Comparison of ENCODE assay signal across 17 cellular contexts in the genomic region with DNA sequence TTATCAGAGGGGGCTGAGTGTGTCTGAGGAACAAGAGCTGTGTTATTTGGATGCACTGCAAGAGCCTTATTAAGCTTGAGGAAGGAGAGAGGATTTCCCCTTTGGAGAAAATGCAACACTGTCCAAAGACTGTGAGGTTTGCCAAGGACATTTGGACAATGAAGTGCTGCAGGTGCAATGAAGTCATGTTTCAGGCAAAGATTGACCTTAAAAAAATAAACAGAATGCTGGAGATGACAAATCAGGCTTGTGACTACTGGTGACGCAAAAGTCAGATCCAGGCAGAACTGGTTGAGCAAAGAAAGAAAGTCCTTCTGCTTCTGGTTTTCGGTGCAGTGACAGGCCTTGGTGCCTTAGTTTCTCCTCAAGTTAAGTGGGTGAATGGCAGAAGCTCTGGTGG.
DNase-seq lines count a peak whose midpoint lies in the region; ATAC-seq lines count a peak whose summit lies in the region.
"Had no signal": no experiment of that assay in that cellular context is flagged by ENCODE, and none has a peak within 500 bp of the region (broad histone marks: within the 10 kb centered on the region; RNA-seq: fewer than 3 reads in every experiment).

No MANE protein-coding gene starts in this region.

- no peak overlapping the region for H3K4me3 ChIP-seq in GM23248
- H3K4me3 ChIP-seq: A549, tibial artery had no signal

- no peak overlapping the region for H3K27ac ChIP-seq in GM23248
- H3K27ac ChIP-seq: A549, brain microvascular endothelial cell, tibial artery had no signal

- ATAC-seq in left ventricle myocardium superior (peak; percentile 79), sciatic nerve (peak; percentile 89)
- ATAC-seq: A549, T-cell had no signal

- intact Hi-C loops in left ventricle myocardium superior (cut with micrococcal nuclease) (loop anchor here (2.0 kb wide), 1 partner anchor 163 kb away; no protein-coding TSS in a partner anchor), sciatic nerve (cut with DNase I) (no loop called here)

- no peak overlapping the region for H3K4me3 Mint-ChIP-seq in T-helper 2 cell treated with Interferon-gamma antibody and Interleukin-4, amounts not matched to agents 5 μg/mL and 100 μg/mL, for 36 hours
- H3K4me3 Mint-ChIP-seq: activated CD4-positive, alpha-beta memory T cell treated with anti-CD3 and anti-CD28 coated beads, Interleukin-2, amount 10 ng/mL, durations not matched to agents 7 days and 5 days; activated naive CD8-positive, alpha-beta T cell treated with anti-CD3 and anti-CD28 coated beads for 36 hours; CD4-positive, CD25-positive, alpha-beta regulatory T cell; T-cell had no signal

- H3K36me3 Mint-ChIP-seq in T-helper 2 cell treated with Interferon-gamma antibody and Interleukin-4, amounts not matched to agents 5 μg/mL and 100 μg/mL, for 36 hours (ENCODE audit: low read depth): no peaks in the 10 kb centered on the region
- H3K36me3 Mint-ChIP-seq: activated naive CD8-positive, alpha-beta T cell treated with anti-CD3 and anti-CD28 coated beads for 36 hours; CD4-positive, CD25-positive, alpha-beta regulatory T cell; T-cell had no signal

- H4K20me1 ChIP-seq in GM23248 (ENCODE audit: insufficient read depth): no peaks in the 10 kb centered on the region

- DNase-seq in Ammon's horn (ENCODE audit: low spot score) (peak; percentile 19), cerebellar cortex (ENCODE audit: low spot score) (peak; percentile 54), left ventricle myocardium superior (no peak), sciatic nerve (ENCODE audit: low spot score) (no peak), DMS153 (lab: John Stamatoyannopoulos, UW) (no peak), GM23248 (no peak), NK-92 (lab: John Stamatoyannopoulos, UW; ENCODE audit: unreplicated experiment) (no peak)
- no peak for DNase-seq in T-helper 2 cell treated with Interferon-gamma antibody and Interleukin-4, amounts not matched to agents 5 μg/mL and 100 μg/mL, for 36 hours (ENCODE audit: low spot score)
- DNase-seq: activated naive CD8-positive, alpha-beta T cell treated with anti-CD3 and anti-CD28 coated beads for 36 hours; brain microvascular endothelial cell; effector CD8-positive, alpha-beta T cell; NCI-H146 had no signal

- peaks cover 16% of the 10 kb centered on the region for H3K27me3 Mint-ChIP-seq in T-helper 2 cell treated with Interferon-gamma antibody and Interleukin-4, amounts not matched to agents 5 μg/mL and 100 μg/mL, for 36 hours (ENCODE audit: low read depth)

- H3K4me1 Mint-ChIP-seq in T-helper 2 cell treated with Interferon-gamma antibody and Interleukin-4, amounts not matched to agents 5 μg/mL and 100 μg/mL, for 36 hours (ENCODE audit: low read depth): peaks cover 9% of the 10 kb centered on the region

- no peaks in the 10 kb centered on the region for H3K9me2 ChIP-seq in GM23248 (ENCODE audit: insufficient read depth)

- no peaks in the 10 kb centered on the region for H3K36me3 ChIP-seq in GM23248 (ENCODE audit: low read depth)
- H3K36me3 ChIP-seq: brain microvascular endothelial cell, tibial artery had no signal

- H3K9me3 ChIP-seq in GM23248 (ENCODE audit: low read depth): no peaks in the 10 kb centered on the region
- H3K9me3 ChIP-seq: A549, tibial artery had no signal

- no peak overlapping the region for H3K9ac ChIP-seq in GM23248

- H3K79me2 ChIP-seq in GM23248 (ENCODE audit: insufficient read depth): no peaks in the 10 kb centered on the region

- WGBS in GM23248 (ENCODE audit: low coverage in 1 of 2, low lambda C conversion rate in 2 of 2, missing lambda C conversion rate in 2 of 2), 2 experiments: 80 to 82% methylated on average over 2 of the region's 2 CpGs

- no peaks in the 10 kb centered on the region for H3K9me3 Mint-ChIP-seq in T-helper 2 cell treated with Interferon-gamma antibody and Interleukin-4, amounts not matched to agents 5 μg/mL and 100 μg/mL, for 36 hours
- H3K9me3 Mint-ChIP-seq: activated CD4-positive, alpha-beta memory T cell treated with anti-CD3 and anti-CD28 coated beads, Interleukin-2, amount 10 ng/mL, durations not matched to agents 7 days and 5 days; activated naive CD8-positive, alpha-beta T cell treated with anti-CD3 and anti-CD28 coated beads for 36 hours; T-cell had no signal

- no peak overlapping the region for H3K27ac Mint-ChIP-seq in T-helper 2 cell treated with Interferon-gamma antibody and Interleukin-4, amounts not matched to agents 5 μg/mL and 100 μg/mL, for 36 hours
- H3K27ac Mint-ChIP-seq: activated CD4-positive, alpha-beta memory T cell treated with anti-CD3 and anti-CD28 coated beads, Interleukin-2, amount 10 ng/mL, durations not matched to agents 7 days and 5 days; activated naive CD8-positive, alpha-beta T cell treated with anti-CD3 and anti-CD28 coated beads for 36 hours; CD4-positive, CD25-positive, alpha-beta regulatory T cell; T-cell had no signal

- no peak overlapping the region for H2AFZ ChIP-seq in GM23248

- no peaks in the 10 kb centered on the region for H3F3A ChIP-seq in GM23248 (ENCODE audit: insufficient read depth)

- in situ Hi-C loops in GM23248 (cut with MboI): loop anchor here (10.0 kb wide), 1 partner anchor 283 kb away; no protein-coding TSS in a partner anchor

- H3K4me1 ChIP-seq in GM23248 (ENCODE audit: insufficient read depth): no peaks in the 10 kb centered on the region
- H3K4me1 ChIP-seq: A549 had no signal

- 0 out of 2 replicates have a peak, but pooled peaks cover 5% of the 10 kb centered on the region for H3K27me3 ChIP-seq in GM23248 (replicated peaks; ENCODE audit: insufficient read depth)
- H3K27me3 ChIP-seq: brain microvascular endothelial cell, tibial artery had no signal

- no peak overlapping the region for H3K4me2 ChIP-seq in GM23248 (ENCODE audit: unreplicated experiment)
- H3K4me2 ChIP-seq: A549 had no signal

Comparison
In these comparisons a context has a peak if more than half of its experiments do, and no peak if none do; other contexts are left out.
1. DNase-seq: peak in Ammon's horn (single experiment) and cerebellar cortex (single experiment); none in left ventricle myocardium superior (single experiment), sciatic nerve (single experiment), DMS153 (single experiment), T-helper 2 cell treated with Interferon-gamma antibody and Interleukin-4, amounts not matched to agents 5 μg/mL and 100 μg/mL, for 36 hours (single experiment), GM23248 (single experiment) and NK-92 (single experiment).